18 cellular contexts compared by ENCODE assay signal in genomic region chr1:195740862-195741261, GRCh38.
"Had no signal": no experiment of that assay in that cellular context is flagged by ENCODE, and none has a peak within 500 bp of the region (broad histone marks: within the 10 kb centered on the region; RNA-seq: fewer than 3 reads in every experiment).

No MANE protein-coding gene starts in this region.

- H3K4me3 Mint-ChIP-seq: nephron; stimulated activated naive B cell treated with anti-CD40 and anti-IgM and Interleukin-4, amounts not matched to agents 10 μg/mL and 1 μg/mL and 100 μg/mL, for 72 hours; T-helper 2 cell treated with Interferon-gamma antibody and Interleukin-4, amounts not matched to agents 5 μg/mL and 100 μg/mL, for 36 hours had no signal

- DNase-seq: activated CD4-positive, alpha-beta T cell treated with anti-CD3 and anti-CD28 coated beads, Interleukin-2, amount 50 U/mL, for 4 hours; activated naive CD4-positive, alpha-beta T cell treated with Interleukin-2 at 50 U/mL for 16 hours; activated T-cell treated with anti-CD3 and anti-CD28 coated beads for 4 hours; dorsolateral prefrontal cortex; erythroblast; hippocampal formation; left ventricle myocardium inferior; mesenchymal stem cell; nucleus accumbens; posterior cingulate gyrus; retina; stimulated activated CD4-positive, alpha-beta T cell treated with anti-CD3 and anti-CD28 coated beads, Interleukin-2, amount 100 ng/mL, for 48 hours; stimulated activated naive B cell treated with anti-CD40 and anti-IgM and Interleukin-4, amounts not matched to agents 10 μg/mL and 1 μg/mL and 100 μg/mL, for 72 hours; substantia nigra; transverse colon had no signal

- H3K27ac ChIP-seq: ascending aorta, dorsolateral prefrontal cortex, left ventricle myocardium inferior, transverse colon had no signal

- H3K27me3 ChIP-seq: ascending aorta, dorsolateral prefrontal cortex, transverse colon had no signal

- H3K36me3 ChIP-seq: ascending aorta, left ventricle myocardium inferior, transverse colon had no signal

- H3K4me1 ChIP-seq: ascending aorta, left ventricle myocardium inferior had no signal

- H3K9me3 Mint-ChIP-seq: nephron; T-helper 2 cell treated with Interferon-gamma antibody and Interleukin-4, amounts not matched to agents 5 μg/mL and 100 μg/mL, for 36 hours had no signal

- H3K4me1 Mint-ChIP-seq: nephron had no signal

- H3K9me3 ChIP-seq: ascending aorta, left ventricle myocardium inferior, transverse colon had no signal

- H3K4me3 ChIP-seq: ascending aorta, dorsolateral prefrontal cortex, left ventricle myocardium inferior, transverse colon had no signal

- H3K27ac Mint-ChIP-seq: nephron; stimulated activated naive B cell treated with anti-CD40 and anti-IgM and Interleukin-4, amounts not matched to agents 10 μg/mL and 1 μg/mL and 100 μg/mL, for 72 hours; T-helper 2 cell treated with Interferon-gamma antibody and Interleukin-4, amounts not matched to agents 5 μg/mL and 100 μg/mL, for 36 hours had no signal

- H3K27me3 Mint-ChIP-seq: stimulated activated naive B cell treated with anti-CD40 and anti-IgM and Interleukin-4, amounts not matched to agents 10 μg/mL and 1 μg/mL and 100 μg/mL, for 72 hours had no signal

- H3K36me3 Mint-ChIP-seq: stimulated activated naive B cell treated with anti-CD40 and anti-IgM and Interleukin-4, amounts not matched to agents 10 μg/mL and 1 μg/mL and 100 μg/mL, for 72 hours had no signal
